28 cellular contexts compared by ENCODE assay signal in genomic region chr10:105262666-105263065, GRCh38.
"Had no signal": no experiment of that assay in that cellular context is flagged by ENCODE, and none has a peak within 500 bp of the region (broad histone marks: within the 10 kb centered on the region; RNA-seq: fewer than 3 reads in every experiment).

No MANE protein-coding gene starts in this region.

- H3K4me2 ChIP-seq: neural progenitor cell had no signal

- H3K36me3 Mint-ChIP-seq: naive B cell; natural killer cell; neural progenitor cell; stimulated activated effector memory CD8-positive, alpha-beta T cell treated with anti-CD3 and anti-CD28 coated beads, Interleukin-12 subunit alpha, Interleukin-12 subunit beta, amount 100 ng/mL, for 72 hours had no signal

- H3K27ac ChIP-seq: left lung, lower lobe of right lung, neural progenitor cell, neutrophil, prostate gland, spleen, suprapubic skin, thoracic aorta, tibial artery, upper lobe of right lung had no signal

- ATAC-seq: left colon; left lung; lower lobe of right lung; natural killer cell; right cardiac atrium; sciatic nerve; stimulated activated effector memory CD8-positive, alpha-beta T cell treated with anti-CD3 and anti-CD28 coated beads, Interleukin-12 subunit alpha, Interleukin-12 subunit beta, amount 100 ng/mL, for 72 hours; upper lobe of right lung had no signal

- H3K27ac Mint-ChIP-seq: natural killer cell; nephron progenitor cell; neural progenitor cell; stimulated activated effector memory CD8-positive, alpha-beta T cell treated with anti-CD3 and anti-CD28 coated beads, Interleukin-12 subunit alpha, Interleukin-12 subunit beta, amount 100 ng/mL, for 72 hours; stimulated activated naive CD8-positive, alpha-beta T cell treated with anti-CD3 and anti-CD28 coated beads, Interleukin-15, Interleukin-2, amounts not matched to agents 100 ng/mL and 50 ng/mL, for 24 hours had no signal

- H3K27me3 ChIP-seq: left lung, neural progenitor cell, neutrophil, spleen, suprapubic skin, tibial artery, upper lobe of right lung had no signal

- H3K4me3 Mint-ChIP-seq: naive B cell; natural killer cell; nephron progenitor cell; neural progenitor cell; stimulated activated effector memory CD8-positive, alpha-beta T cell treated with anti-CD3 and anti-CD28 coated beads, Interleukin-12 subunit alpha, Interleukin-12 subunit beta, amount 100 ng/mL, for 72 hours; stimulated activated naive CD8-positive, alpha-beta T cell treated with anti-CD3 and anti-CD28 coated beads, Interleukin-15, Interleukin-2, amounts not matched to agents 100 ng/mL and 50 ng/mL, for 24 hours had no signal

- H3K9me3 Mint-ChIP-seq: nephron progenitor cell; neural progenitor cell; stimulated activated effector memory CD8-positive, alpha-beta T cell treated with anti-CD3 and anti-CD28 coated beads, Interleukin-12 subunit alpha, Interleukin-12 subunit beta, amount 100 ng/mL, for 72 hours; stimulated activated naive CD8-positive, alpha-beta T cell treated with anti-CD3 and anti-CD28 coated beads, Interleukin-15, Interleukin-2, amounts not matched to agents 100 ng/mL and 50 ng/mL, for 24 hours had no signal

- H3K4me1 Mint-ChIP-seq: naive B cell; natural killer cell; nephron progenitor cell; stimulated activated effector memory CD8-positive, alpha-beta T cell treated with anti-CD3 and anti-CD28 coated beads, Interleukin-12 subunit alpha, Interleukin-12 subunit beta, amount 100 ng/mL, for 72 hours had no signal

- H3K36me3 ChIP-seq: left lung, lower lobe of right lung, neural progenitor cell, neutrophil, prostate gland, spleen, suprapubic skin, thoracic aorta, tibial artery, upper lobe of right lung had no signal

- H3K4me1 ChIP-seq: left lung, lower lobe of right lung, prostate gland, spleen, suprapubic skin, tibial artery, upper lobe of right lung had no signal

- H3K27me3 Mint-ChIP-seq: naive B cell; stimulated activated naive CD8-positive, alpha-beta T cell treated with anti-CD3 and anti-CD28 coated beads, Interleukin-15, Interleukin-2, amounts not matched to agents 100 ng/mL and 50 ng/mL, for 24 hours had no signal

- H3K9ac ChIP-seq: neural progenitor cell had no signal

- H3K9me3 ChIP-seq: left lung, lower lobe of right lung, neutrophil, prostate gland, spleen, suprapubic skin, thoracic aorta, tibial artery, upper lobe of right lung had no signal

- DNase-seq: hippocampal formation; kidney glomerular epithelial cell; left colon; left lung; lower lobe of right lung; mammary epithelial cell; mesenchymal stem cell; naive B cell; natural killer cell; nephron progenitor cell; occipital lobe; retina; right cardiac atrium; small intestine; spleen; stimulated activated CD4-positive, alpha-beta T cell treated with anti-CD3 and anti-CD28 coated beads, Interleukin-4, amount 100 ng/mL, for 24 hours; stimulated activated naive CD4-positive, alpha-beta T cell; tibial artery; trophoblast cell; upper lobe of right lung had no signal

- H3K4me3 ChIP-seq: left lung, lower lobe of right lung, neural progenitor cell, prostate gland, spleen, suprapubic skin, thoracic aorta, tibial artery, upper lobe of right lung had no signal
